14 cellular contexts compared by ENCODE assay signal in genomic region chr18:42436366-42436765, GRCh38.
A peak's percentile ranks its signal among the peaks of the same experiment; 100 is the strongest.
DNase-seq lines count a peak whose midpoint lies in the region; ATAC-seq and TF ChIP-seq lines count a peak whose summit lies in the region.
"Had no signal": no experiment of that assay in that cellular context is flagged by ENCODE, and none has a peak within 500 bp of the region (broad histone marks: within the 10 kb centered on the region; RNA-seq: fewer than 3 reads in every experiment).

No MANE protein-coding gene starts in this region.

- H3F3A ChIP-seq in GM23248 (ENCODE audit: insufficient read depth) (no peaks in the 10 kb centered on the region), GM23338 (replicated peaks; ENCODE audit: low read depth) (no peaks in the 10 kb centered on the region)

- no peaks in the 10 kb centered on the region for H4K20me1 ChIP-seq in GM23248 (ENCODE audit: insufficient read depth)
- no peaks in the 10 kb centered on the region for H4K20me1 ChIP-seq in GM23338 (replicated peaks; ENCODE audit: insufficient read depth)

- H3K4me3 ChIP-seq in HAP-1 = no peak overlapping the region
- H3K4me3 ChIP-seq in GM23248 = no peak overlapping the region
- no peak overlapping the region for H3K4me3 ChIP-seq in GM23338
- H3K4me3 ChIP-seq: GM12878 had no signal

- H3K4me3 Mint-ChIP-seq in GM23338 = no peak overlapping the region
- H3K4me3 Mint-ChIP-seq: CD4-positive, alpha-beta T cell had no signal

- H3K36me3 ChIP-seq in HAP-1 (replicated peaks) (no peaks in the 10 kb centered on the region), GM23248 (ENCODE audit: low read depth) (no peaks in the 10 kb centered on the region), GM23338 (ENCODE audit: insufficient read depth) (no peaks in the 10 kb centered on the region)

- peaks cover 3% of the 10 kb centered on the region; the same call in 1 of the 3 replicates for H3K36me3 Mint-ChIP-seq in GM23338 (ENCODE audit: low read depth)

- no peak overlapping the region for H3K9ac ChIP-seq in GM23248
- H3K9ac ChIP-seq: KMS-11 had no signal

- H2AFZ ChIP-seq in GM23248 (no peak overlapping the region), GM23338 (no peak overlapping the region)

- H3K9me3 Mint-ChIP-seq in GM23338 = peaks cover 10% of the 10 kb centered on the region; the same call in 2 of the 3 replicates

- DNase-seq in HAP-1 (ENCODE audit: low spot score in 2 of 2) = peak; percentile 18 to 86
- DNase-seq in NCI-H69 (lab: John Stamatoyannopoulos, UW) = peak; percentile 40
- peak; percentile 34 for DNase-seq in cerebellum (ENCODE audit: low spot score)
- DNase-seq in GM23248 = no peak
- no peak for DNase-seq in GM23338 (ENCODE audit: low spot score)
- DNase-seq: AML-193; CD4-positive, alpha-beta T cell; DMS79 treated with DMSO at 0.1 percent for 48 hours; HCEC 1CT had no signal

- H3K4me2 ChIP-seq in GM23248 (ENCODE audit: unreplicated experiment) (no peak overlapping the region), GM23338 (no peak overlapping the region)
- H3K4me2 ChIP-seq: KMS-11 had no signal

- no peaks in the 10 kb centered on the region for H3K79me2 ChIP-seq in GM23248 (ENCODE audit: insufficient read depth)
- H3K79me2 ChIP-seq in GM23338 (replicated peaks; ENCODE audit: insufficient read depth) = no peaks in the 10 kb centered on the region

- H3K4me1 ChIP-seq in HAP-1 (peaks cover 15% of the 10 kb centered on the region), GM23248 (ENCODE audit: insufficient read depth) (no peaks in the 10 kb centered on the region), GM23338 (ENCODE audit: insufficient read depth) (no peaks in the 10 kb centered on the region)

- H3K27ac ChIP-seq in GM23248 (no peak overlapping the region), GM23338 (ENCODE audit: low read depth) (no peak overlapping the region)
- H3K27ac ChIP-seq: C4-2B, HL-60, KMS-11 had no signal

- no peak for ATAC-seq in HG03097 (IDR thresholded peaks at IDR 0.05; ENCODE audit: low FRiP score, unreplicated experiment)
- ATAC-seq in GM23338 = no peak
- ATAC-seq: GM12878 had no signal

- in situ Hi-C loops in HAP-1 (cut with MboI; ENCODE audit: low sequenced_read_pairs) (no loop called here), GM23248 (cut with MboI) (no loop called here)

- no peak overlapping the region for H3K27ac Mint-ChIP-seq in GM23338
- H3K27ac Mint-ChIP-seq: CD4-positive, alpha-beta T cell had no signal

- no peak for TF ChIP-seq CTCF in GM23338 (conservative IDR thresholded peaks at IDR 0.05; ENCODE audit: low read depth in 2 of 2)

- H3K27me3 ChIP-seq in HAP-1 (ENCODE audit: low read depth) = no peaks in the 10 kb centered on the region
- no peaks in the 10 kb centered on the region for H3K27me3 ChIP-seq in GM23248 (replicated peaks; ENCODE audit: insufficient read depth)
- no peaks in the 10 kb centered on the region for H3K27me3 ChIP-seq in GM23338 (ENCODE audit: insufficient read depth)

- H3K9me2 ChIP-seq in GM23248 (ENCODE audit: insufficient read depth) = no peaks in the 10 kb centered on the region
- no peaks in the 10 kb centered on the region for H3K9me2 ChIP-seq in GM23338 (ENCODE audit: insufficient read depth)

- H3K9me3 ChIP-seq in HAP-1 = no peaks in the 10 kb centered on the region
- H3K9me3 ChIP-seq in GM23248 (ENCODE audit: low read depth) = no peaks in the 10 kb centered on the region

- no peaks in the 10 kb centered on the region for H3K27me3 Mint-ChIP-seq in GM23338 (ENCODE audit: insufficient read depth, low read depth, poor library complexity)
- H3K27me3 Mint-ChIP-seq: CD4-positive, alpha-beta T cell had no signal

- H3K4me1 Mint-ChIP-seq in GM23338 = no peaks in the 10 kb centered on the region

TF ChIP-seq in GM23338, 12 proteins besides CTCF, POLR2A, EP300 and RAD21:
- TF ChIP-seq ZNF462 (CRISPR knock-in tag; IDR thresholded peaks at IDR 0.05) = no peak
- no peak for TF ChIP-seq ZNF331 (CRISPR knock-in tag; IDR thresholded peaks at IDR 0.05; ENCODE audit: low read depth)
- TF ChIP-seq EZH2phosphoT487 (IDR thresholded peaks at IDR 0.05; ENCODE audit: unreplicated experiment) = no peak
- no peak for TF ChIP-seq EZH2 (IDR thresholded peaks at IDR 0.05; ENCODE audit: low read depth, unreplicated experiment)
- TF ChIP-seq, protein P1, sequence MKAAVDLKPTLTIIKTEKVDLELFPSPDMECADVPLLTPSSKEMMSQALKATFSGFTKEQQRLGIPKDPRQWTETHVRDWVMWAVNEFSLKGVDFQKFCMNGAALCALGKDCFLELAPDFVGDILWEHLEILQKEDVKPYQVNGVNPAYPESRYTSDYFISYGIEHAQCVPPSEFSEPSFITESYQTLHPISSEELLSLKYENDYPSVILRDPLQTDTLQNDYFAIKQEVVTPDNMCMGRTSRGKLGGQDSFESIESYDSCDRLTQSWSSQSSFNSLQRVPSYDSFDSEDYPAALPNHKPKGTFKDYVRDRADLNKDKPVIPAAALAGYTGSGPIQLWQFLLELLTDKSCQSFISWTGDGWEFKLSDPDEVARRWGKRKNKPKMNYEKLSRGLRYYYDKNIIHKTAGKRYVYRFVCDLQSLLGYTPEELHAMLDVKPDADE (IDR thresholded peaks at IDR 0.05) = no peak
- TF ChIP-seq CREB1 (CRISPR knock-in tag; IDR thresholded peaks at IDR 0.05; ENCODE audit: low read depth) = no peak
- no peak for TF ChIP-seq JUNB (IDR thresholded peaks at IDR 0.05; ENCODE audit: unreplicated experiment)
- no peak for TF ChIP-seq ZNF114 (CRISPR knock-in tag; IDR thresholded peaks at IDR 0.05)
TF ChIP-seq in GM23338: peak in this region for 0.

Comparison
In these comparisons a context has a peak if more than half of its experiments do, and no peak if none do; other contexts are left out.
1. DNase-seq: peak in HAP-1 (2 of 2), NCI-H69 (single experiment) and cerebellum (single experiment); none in GM23248 (single experiment) and GM23338 (single experiment).